Comparison of ENCODE assay signal across 9 cellular contexts in the genomic region with DNA sequence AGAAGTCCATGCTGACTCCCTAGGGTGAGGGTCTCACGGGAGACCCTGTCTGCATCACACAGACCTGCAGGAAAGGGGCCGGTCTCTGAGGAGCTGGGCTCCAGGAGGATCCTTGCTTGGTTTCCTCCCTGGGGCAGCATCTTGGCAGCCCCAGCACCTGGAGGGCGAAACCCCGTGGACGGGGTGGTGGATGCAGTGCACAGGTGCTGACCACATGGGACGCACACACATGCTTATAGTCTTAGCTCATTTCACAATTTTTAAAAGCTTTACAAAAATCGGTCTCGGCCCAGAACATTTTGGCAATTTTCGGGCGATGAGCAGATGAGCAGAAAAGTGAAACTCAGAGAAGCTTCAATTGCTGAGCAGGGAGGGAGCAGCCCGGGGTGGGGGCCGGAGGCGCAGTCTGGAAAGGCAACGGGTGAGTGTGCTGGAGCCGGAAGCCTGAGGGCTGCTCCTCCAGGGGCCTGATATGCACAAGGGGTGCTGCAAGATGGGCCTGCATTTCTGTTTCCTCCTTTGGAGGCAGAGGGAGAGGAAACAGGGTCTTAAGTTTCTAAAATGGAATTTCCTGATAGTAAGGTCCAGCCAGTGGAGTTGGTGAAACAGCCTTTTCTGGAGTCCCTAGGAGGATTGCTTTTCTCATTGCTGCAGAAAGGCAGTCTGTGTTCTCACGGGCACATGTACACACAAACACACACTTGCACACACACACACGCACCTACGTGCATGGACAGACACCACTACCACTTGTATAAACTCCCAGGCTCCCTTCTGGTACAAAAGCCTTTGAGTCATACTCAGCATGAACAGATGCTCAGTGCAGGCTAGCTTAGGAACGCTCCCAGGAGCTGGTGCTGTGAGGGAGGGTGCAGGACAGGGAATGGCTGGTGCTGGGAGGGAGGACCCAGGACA.
DNase-seq lines count a peak whose midpoint lies in the region; ATAC-seq, FAIRE-seq and TF ChIP-seq lines count a peak whose summit lies in the region.
"Had no signal": no experiment of that assay in that cellular context is flagged by ENCODE, and none has a peak within 500 bp of the region (broad histone marks: within the 10 kb centered on the region; RNA-seq: fewer than 3 reads in every experiment).

No MANE protein-coding gene starts in this region.

- no peaks in the 10 kb centered on the region for H3K79me2 ChIP-seq in K562 (ENCODE audit: control insufficient read depth, insufficient read depth, low read length)

- peaks cover 2% of the 10 kb centered on the region for H3K36me3 Mint-ChIP-seq in T-helper 1 cell treated with Interleukin-12 subunit alpha and Interleukin-12 subunit beta and Interleukin-4 antibody, amounts not matched to agents 30 μg/mL and 1 μg/mL, for 36 hours (ENCODE audit: low read depth)

- in situ Hi-C loops in K562 (cut with MboI): no loop called here

- H3K27me3 ChIP-seq in K562 (ENCODE audit: control insufficient read depth in 2 of 2, insufficient read depth in 2 of 2, low read length in 2 of 2) (peaks cover 5 to 30% of the 10 kb centered on the region in 2 experiments; a peak in 3 of 5 replicates), esophagus squamous epithelium (peaks cover 0 to 13% (median 0%) of the 10 kb centered on the region in 4 donors)

- no peaks in the 10 kb centered on the region for H4K20me1 ChIP-seq in K562 (replicated peaks; ENCODE audit: control insufficient read depth, insufficient read depth, low read length)

- H2AFZ ChIP-seq in K562 (ENCODE audit: low read depth, low read length): peak overlapping the region; percentile 18; the same call in 1 of the 2 replicates

- no peaks in the 10 kb centered on the region for H3K9me3 Mint-ChIP-seq in T-helper 1 cell treated with Interleukin-12 subunit alpha and Interleukin-12 subunit beta and Interleukin-4 antibody, amounts not matched to agents 30 μg/mL and 1 μg/mL, for 36 hours

- ATAC-seq in HG03159 (IDR thresholded peaks at IDR 0.05; ENCODE audit: unreplicated experiment) (peak; percentile 58), K562 (peak; percentile 65)

- no peak overlapping the region for H3K27ac Mint-ChIP-seq in T-helper 1 cell treated with Interleukin-12 subunit alpha and Interleukin-12 subunit beta and Interleukin-4 antibody, amounts not matched to agents 30 μg/mL and 1 μg/mL, for 36 hours

- H3K4me2 ChIP-seq in K562 (ENCODE audit: insufficient read depth, low read length): peak overlapping the region; percentile 22; the same call in 1 of the 2 replicates

- no peaks in the 10 kb centered on the region; the same call in none of the 2 replicates for H3K9me3 ChIP-seq in K562 (replicated peaks; ENCODE audit: control insufficient read depth, insufficient read depth, low read depth, low read length)
- H3K9me3 ChIP-seq in esophagus squamous epithelium: no peaks in the 10 kb centered on the region

- no peak for TF ChIP-seq RAD21 in K562 (CRISPR knock-in tag; conservative IDR thresholded peaks at IDR 0.05 in 1 of 2, IDR thresholded peaks at IDR 0.05 in 1 of 2)

- BruUV-seq in K562 (replicated peaks; lab: Mats Ljungman, UMichigan): no TSS peak

- H3K4me3 ChIP-seq in K562 (no peak overlapping the region), esophagus squamous epithelium (peak overlapping the region in 1 of 4 donors; percentile 44)

- no peak for TF ChIP-seq EP300 in K562 (IDR thresholded peaks at IDR 0.05; ENCODE audit: low read length)

- TF ChIP-seq POLR2A in K562 (conservative IDR thresholded peaks at IDR 0.05): no peak
- TF ChIP-seq POLR2A in esophagus squamous epithelium (IDR thresholded peaks at IDR 0.05): no peak

- CTCF ChIA-PET in K562 (lab: Yijun Ruan, JAX; ENCODE audit: low intra/inter-chr PET ratio): no interaction called here

- no peak overlapping the region for H3K27ac ChIP-seq in K562 (ENCODE audit: extremely low read depth, low read depth, low read length)
- no peak overlapping the region for H3K27ac ChIP-seq in esophagus squamous epithelium

- DNase-seq in T-helper 1 cell: no peak
- no peak for DNase-seq in K562 (ENCODE audit: extremely low read depth in 1 of 4, low spot score in 3 of 4)
- DNase-seq in non-pigmented ciliary epithelial cell (ENCODE audit: low read depth): peak; percentile 40
- DNase-seq in esophagus squamous epithelium (lab: John Stamatoyannopoulos, UW): no peak
- DNase-seq in NCI-H774 (lab: John Stamatoyannopoulos, UW): no peak
- no peak for DNase-seq in HK-2 (ENCODE audit: unreplicated experiment)

- intact Hi-C loops in K562 (cut with micrococcal nuclease) (no loop called here), esophagus squamous epithelium (cut with DNase I) (no loop called here)

- H3K9me1 ChIP-seq in K562 (ENCODE audit: control insufficient read depth, insufficient read depth, low read length): no peaks in the 10 kb centered on the region

- POLR2A ChIA-PET in K562 (lab: Yijun Ruan, JAX): interaction anchor here (0.6 to 1.6 kb wide), 4 partner anchors 10 to 25 kb away, joined by 3 to 7 read pairs (median 4); no protein-coding TSS in a partner anchor

- peak overlapping the region; percentile 25 for H3K4me3 Mint-ChIP-seq in T-helper 1 cell treated with Interleukin-12 subunit alpha and Interleukin-12 subunit beta and Interleukin-4 antibody, amounts not matched to agents 30 μg/mL and 1 μg/mL, for 36 hours

- H3K36me3 ChIP-seq in K562 (ENCODE audit: control insufficient read depth, insufficient read depth, low read length) (no peaks in the 10 kb centered on the region), esophagus squamous epithelium (no peaks in the 10 kb centered on the region)

- WGBS in K562 (ENCODE audit: insufficient coverage, low coverage, missing lambda C conversion rate): 25% methylated on average over 19 of the region's 19 CpGs
- WGBS in esophagus squamous epithelium, 2 donors: 49 to 52% methylated on average over 12 to 13 of the region's 19 CpGs

- H3K27me3 Mint-ChIP-seq in T-helper 1 cell treated with Interleukin-12 subunit alpha and Interleukin-12 subunit beta and Interleukin-4 antibody, amounts not matched to agents 30 μg/mL and 1 μg/mL, for 36 hours (ENCODE audit: low read depth): no peaks in the 10 kb centered on the region

- H3K4me1 Mint-ChIP-seq in T-helper 1 cell treated with Interleukin-12 subunit alpha and Interleukin-12 subunit beta and Interleukin-4 antibody, amounts not matched to agents 30 μg/mL and 1 μg/mL, for 36 hours (ENCODE audit: low read depth): peaks cover 7% of the 10 kb centered on the region

- no peak for TF ChIP-seq CTCF in K562 (IDR thresholded peaks at IDR 0.05 in 2 of 3, conservative IDR thresholded peaks at IDR 0.05 in 1 of 3; ENCODE audit: insufficient read depth in 2 of 3, low read depth in 1 of 3, low read length in 3 of 3)
- TF ChIP-seq CTCF in esophagus squamous epithelium (IDR thresholded peaks at IDR 0.05): no peak

- H3K4me1 ChIP-seq in K562 (replicated peaks in 1 of 2; ENCODE audit: control insufficient read depth in 2 of 2, insufficient read depth in 2 of 2, low read length in 2 of 2) (peaks cover 7 to 30% of the 10 kb centered on the region in 2 experiments; a peak in 4 of 5 replicates), esophagus squamous epithelium (peaks cover 5 to 17% (median 6%) of the 10 kb centered on the region in 3 donors)

- H3K9ac ChIP-seq in K562 (ENCODE audit: insufficient read depth in 1 of 2, low read depth in 2 of 2, low read length in 2 of 2): peak overlapping the region in 1 of 2 experiments; percentile 59; a peak in 2 of 4 replicates

- peak; percentile 64 for FAIRE-seq in K562 (lab: Jason Lieb, UNC)
- FAIRE-seq: TTC549 had no signal

TF ChIP-seq in K562, 482 proteins besides CTCF, POLR2A, EP300 and RAD21:
- no peak for TF ChIP-seq PML (IDR thresholded peaks at IDR 0.05; ENCODE audit: low read length)
- TF ChIP-seq ETV1 (tag; conservative IDR thresholded peaks at IDR 0.05; ENCODE audit: low read depth): 0 out of 2 replicates have a peak, but pooled peaks have one; percentile 24
